ENCODE assay signal across 17 cellular contexts in the genomic region with DNA sequence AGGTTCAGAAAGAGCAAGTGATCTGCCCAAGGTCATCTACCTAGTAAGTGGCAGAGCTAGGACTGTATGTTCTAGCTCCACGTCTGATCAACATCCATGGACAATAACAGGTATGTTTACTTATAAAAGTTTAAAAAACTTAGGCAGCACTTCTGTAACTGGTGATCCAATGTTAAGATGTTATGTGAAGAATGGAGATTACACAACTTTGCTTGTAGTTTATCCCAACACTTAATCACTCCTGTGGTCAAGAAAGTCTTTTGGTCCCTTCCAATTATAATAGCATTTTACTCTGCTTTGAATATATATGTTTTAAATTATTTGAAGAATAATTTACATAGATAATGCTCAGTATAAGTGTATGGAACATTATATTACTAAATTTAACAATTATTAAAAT. TPM values are rescaled to one million over a fixed set of nuclear protein-coding genes. Genes with fewer than 3 reads are reported as not detected.
DNase-seq lines count a peak whose midpoint lies in the region; ATAC-seq and TF ChIP-seq lines count a peak whose summit lies in the region.
"Had no signal": no experiment of that assay in that cellular context is flagged by ENCODE, and none has a peak within 500 bp of the region (broad histone marks: within the 10 kb centered on the region; RNA-seq: fewer than 3 reads in every experiment).

No MANE protein-coding gene starts in this region.

- DNase-seq in NOMO-1 treated with DMSO at 0.1 percent for 48 hours (lab: John Stamatoyannopoulos, UW; ENCODE audit: unreplicated experiment) (peak; percentile 8), NOMO-1 treated with dmso at 0.1 percent for 144 hours (lab: John Stamatoyannopoulos, UW; ENCODE audit: unreplicated experiment) (no peak), foreskin fibroblast (peak; percentile 19 to 41), thyroid gland (peak; percentile 16 to 26), NCI-H524 (lab: John Stamatoyannopoulos, UW) (no peak)
- no peak for DNase-seq in activated CD8-positive, alpha-beta memory T cell treated with anti-CD3 and anti-CD28 coated beads, Interleukin-2, amount 50 U/mL, for 4 hours
- DNase-seq: 8988T; activated T-cell treated with anti-CD3 and anti-CD28 coated beads, Interleukin-2, amount 50 U/mL, for 24 hours; COR-L47; effector CD4-positive, alpha-beta T cell; heart right ventricle; NCI-H1436 treated with DMSO at 0.1 percent for 48 hours; NCI-H526 treated with DMSO at 0.1 percent for 48 hours; substantia nigra had no signal

- H3K4me3 ChIP-seq in OCI-LY1 (ENCODE audit: low read depth, low read length, poor library complexity, severe bottlenecking) (no peak overlapping the region), foreskin fibroblast (ENCODE audit: low read depth in 1 of 2, low read length in 2 of 2) (no peak overlapping the region), thyroid gland (replicated peaks in 1 of 3) (no peak overlapping the region)
- H3K4me3 ChIP-seq: heart right ventricle had no signal

- H3K4me1 ChIP-seq in OCI-LY1 (ENCODE audit: insufficient read depth, low read length, severe bottlenecking) (peaks cover 42% of the 10 kb centered on the region), thyroid gland (peaks cover 35 to 44% of the 10 kb centered on the region in 2 donors)

- H3K27me3 ChIP-seq in OCI-LY1 (ENCODE audit: insufficient read depth, low read length) (no peaks in the 10 kb centered on the region), thyroid gland (no peaks in the 10 kb centered on the region)
- H3K27me3 ChIP-seq: heart right ventricle had no signal

- ATAC-seq in HG03159 (IDR thresholded peaks at IDR 0.05; ENCODE audit: unreplicated experiment) = no peak
- ATAC-seq: heart right ventricle had no signal

- H3K9me2 ChIP-seq in OCI-LY1 (ENCODE audit: low read depth, low read length) = no peaks in the 10 kb centered on the region

- H3K36me3 ChIP-seq in OCI-LY1 (ENCODE audit: insufficient read depth, low read length) (peaks cover 21% of the 10 kb centered on the region), thyroid gland (peaks cover 1 to 10% of the 10 kb centered on the region in 2 donors)

- no peaks in the 10 kb centered on the region for H4K20me1 ChIP-seq in OCI-LY1 (ENCODE audit: insufficient read depth, low read length)

- no peak overlapping the region for H3K9ac ChIP-seq in OCI-LY1 (ENCODE audit: low read length)

- H3K27ac ChIP-seq in OCI-LY1 (ENCODE audit: low read depth, low read length, poor library complexity, severe bottlenecking) = peak overlapping the region; percentile 45
- H3K27ac ChIP-seq in thyroid gland = peak overlapping the region; percentile 82 to 92 (median 91)
- H3K27ac ChIP-seq: RWPE1 had no signal

- H3F3A ChIP-seq in OCI-LY1 (ENCODE audit: insufficient read depth, low read length) = no peaks in the 10 kb centered on the region

- no peak for TF ChIP-seq CTCF in OCI-LY1 (IDR thresholded peaks at IDR 0.05; ENCODE audit: low read length)
- TF ChIP-seq CTCF in foreskin fibroblast (IDR thresholded peaks at IDR 0.05; ENCODE audit: low read depth, low read length) = no peak
- no peak for TF ChIP-seq CTCF in thyroid gland (IDR thresholded peaks at IDR 0.05)

- peak overlapping the region; percentile 21; the same call in 1 of the 2 replicates for H3K4me2 ChIP-seq in OCI-LY1 (ENCODE audit: low read length)

- H3K9me3 ChIP-seq in OCI-LY1 (ENCODE audit: low read length) = no peaks in the 10 kb centered on the region
- no peaks in the 10 kb centered on the region for H3K9me3 ChIP-seq in thyroid gland
- H3K9me3 ChIP-seq: heart right ventricle had no signal

- H2AFZ ChIP-seq in OCI-LY1 (ENCODE audit: low read length) = no peak overlapping the region

- TF ChIP-seq POLR2A in thyroid gland (IDR thresholded peaks at IDR 0.05) = peak in 1 of 2 donors; percentile 41

- 38 to 39% methylated on average over 1 of the region's 1 CpG for WGBS in thyroid gland, 2 donors

- H3K79me2 ChIP-seq in OCI-LY1 (ENCODE audit: insufficient read depth, low read length) = peaks cover 65% of the 10 kb centered on the region

- intact Hi-C loops in thyroid gland (cut with DNase I) = no loop called here

RNA-seq across cellular contexts. Expression of gene FBXO30, which starts 4.8 kb away (rescaled TPM):
- 10 to 100 TPM; 18.8 to 33.3 (median 20.8) TPM for total RNA-seq in thyroid gland

Comparison
In these comparisons a context has a peak if more than half of its experiments do, and no peak if none do; other contexts are left out.
1. DNase-seq: peak in NOMO-1 treated with DMSO at 0.1 percent for 48 hours (single experiment), foreskin fibroblast (2 of 2) and thyroid gland (2 of 2); none in NOMO-1 treated with dmso at 0.1 percent for 144 hours (single experiment), NCI-H524 (0 of 2) and activated CD8-positive, alpha-beta memory T cell treated with anti-CD3 and anti-CD28 coated beads, Interleukin-2, amount 50 U/mL, for 4 hours (single experiment).